8 cellular contexts compared by ENCODE assay signal in the genomic region with DNA sequence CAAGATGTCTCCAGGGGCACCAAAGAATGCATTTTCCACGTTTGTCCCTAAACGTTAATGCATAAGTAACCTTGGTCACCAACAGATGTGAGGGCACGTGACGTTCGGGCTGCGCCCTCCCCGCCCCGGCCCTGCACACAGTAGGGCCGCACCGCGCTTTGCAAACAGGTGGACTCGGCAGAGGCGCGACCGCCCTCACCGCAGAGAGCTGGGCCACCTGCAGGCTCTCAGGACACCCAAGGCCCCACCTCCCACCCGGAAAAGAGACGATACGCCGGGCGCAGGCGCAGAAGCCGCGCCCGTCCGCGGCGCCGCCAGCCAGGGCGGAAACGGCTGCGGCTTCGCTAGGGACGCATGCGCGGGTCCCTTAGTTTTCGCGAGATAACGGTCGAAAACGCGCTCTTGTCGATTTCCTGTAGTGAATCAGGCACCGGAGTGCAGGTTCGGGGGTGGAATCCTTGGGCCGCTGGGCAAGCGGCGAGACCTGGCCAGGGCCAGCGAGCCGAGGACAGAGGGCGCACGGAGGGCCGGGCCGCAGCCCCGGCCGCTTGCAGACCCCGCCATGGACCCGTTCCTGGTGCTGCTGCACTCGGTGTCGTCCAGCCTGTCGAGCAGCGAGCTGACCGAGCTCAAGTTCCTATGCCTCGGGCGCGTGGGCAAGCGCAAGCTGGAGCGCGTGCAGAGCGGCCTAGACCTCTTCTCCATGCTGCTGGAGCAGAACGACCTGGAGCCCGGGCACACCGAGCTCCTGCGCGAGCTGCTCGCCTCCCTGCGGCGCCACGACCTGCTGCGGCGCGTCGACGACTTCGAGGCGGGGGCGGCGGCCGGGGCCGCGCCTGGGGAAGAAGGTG. TPM values are rescaled to one million over a fixed set of nuclear protein-coding genes. Genes with fewer than 3 reads are reported as not detected.
A peak's percentile ranks its signal among the peaks of the same experiment; 100 is the strongest.
DNase-seq lines count a peak whose midpoint lies in the region; ATAC-seq, FAIRE-seq and TF ChIP-seq lines count a peak whose summit lies in the region.

A gene with protein sequence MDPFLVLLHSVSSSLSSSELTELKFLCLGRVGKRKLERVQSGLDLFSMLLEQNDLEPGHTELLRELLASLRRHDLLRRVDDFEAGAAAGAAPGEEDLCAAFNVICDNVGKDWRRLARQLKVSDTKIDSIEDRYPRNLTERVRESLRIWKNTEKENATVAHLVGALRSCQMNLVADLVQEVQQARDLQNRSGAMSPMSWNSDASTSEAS (plus strand): TSS at position 399 of the 851 bp plus-strand sequence. CDS start 164 bp downstream, at position 563.

- peak within 1 kb of the TSS; percentile 95 for H4K91ac ChIP-seq in IMR-90 (ENCODE audit: insufficient read depth, low read depth, low read length)

- peak within 1 kb of the TSS; percentile 99 for H3K4me3 Mint-ChIP-seq in activated T-cell treated with anti-CD3 and anti-CD28 coated beads, Interleukin-2, amount 50 U/mL, for 4 hours

- CTCF ChIA-PET in IMR-90 (lab: Yijun Ruan, JAX) = no interaction called here
- CTCF ChIA-PET in PC-9 (lab: Charles Lee) = interaction anchor here (0.7 kb wide), 1 partner anchor 1223 kb away, joined by 15 read pairs; no protein-coding TSS in a partner anchor

- no TSS peak for BruUV-seq in IMR-90 (replicated peaks; lab: Mats Ljungman, UMichigan)
- BruUV-seq in PC-9 (replicated peaks; lab: Mats Ljungman, UMichigan) = no TSS peak

- peak within 1 kb of the TSS; percentile 90 for H2BK5ac ChIP-seq in IMR-90 (ENCODE audit: low read depth, low read length, poor library complexity, severe bottlenecking)

- H2AK9ac ChIP-seq in IMR-90 (replicated peaks; ENCODE audit: low read depth, low read length, poor library complexity) = peak within 1 kb of the TSS; percentile 97

- peaks cover 2% of the 10 kb centered on the region for H3K27me3 Mint-ChIP-seq in activated T-cell treated with anti-CD3 and anti-CD28 coated beads, Interleukin-2, amount 50 U/mL, for 4 hours (ENCODE audit: low read depth)

- H3K27me3 ChIP-seq in IMR-90 (ENCODE audit: control insufficient read depth, insufficient read depth, low read length) (no peaks in the 10 kb centered on the region), PC-9 (ENCODE audit: insufficient read depth, low read depth) (no peaks in the 10 kb centered on the region), esophagus muscularis mucosa (peaks cover 0 to 12% (median 0%) of the 10 kb centered on the region in 4 donors)

- TF ChIP-seq CTCF in D721Med (IDR thresholded peaks at IDR 0.05; ENCODE audit: insufficient read depth, missing control alignments) (no peak), IMR-90 (conservative IDR thresholded peaks at IDR 0.05; ENCODE audit: low read depth, low read length) (no peak), PC-9 (conservative IDR thresholded peaks at IDR 0.05) (no peak), esophagus muscularis mucosa (IDR thresholded peaks at IDR 0.05) (peak in 1 of 3 experiments; percentile 11)

- FAIRE-seq in D721Med (lab: Jason Lieb, UNC) = no peak

- peaks cover 43% of the 10 kb centered on the region for H4K20me1 ChIP-seq in IMR-90 (ENCODE audit: insufficient read depth, low read length)
- H4K20me1 ChIP-seq in PC-9 (ENCODE audit: insufficient read depth) = peaks cover 41% of the 10 kb centered on the region

- peak within 1 kb of the TSS; percentile 98 for H4K5ac ChIP-seq in IMR-90 (ENCODE audit: low read depth, low read length)

- H3F3A ChIP-seq in PC-9 (ENCODE audit: insufficient read depth, low read depth) = peaks cover 52% of the 10 kb centered on the region

- ATAC-seq in GM21447 (IDR thresholded peaks at IDR 0.05; ENCODE audit: unreplicated experiment) (peak; percentile 62), IMR-90 (ENCODE audit: low read depth) (peak; percentile 73)
- ATAC-seq in activated T-cell treated with anti-CD3 and anti-CD28 coated beads, Interleukin-2, amount 50 U/mL, for 4 hours = peak; percentile 71 to 75

- H3K4me3 ChIP-seq in IMR-90 (ENCODE audit: insufficient read depth, low read depth, low read length) = peak within 1 kb of the TSS; percentile 66
- H3K4me3 ChIP-seq in PC-9 = peak within 1 kb of the TSS; percentile 78
- H3K4me3 ChIP-seq in esophagus muscularis mucosa = peak within 1 kb of the TSS; percentile 79 to 96 (median 92)

- H3K79me2 ChIP-seq in PC-9 (ENCODE audit: low read depth) = peaks cover 48% of the 10 kb centered on the region

- H2AK5ac ChIP-seq in IMR-90 (ENCODE audit: low read depth, low read length) = peak within 1 kb of the TSS; percentile 92

- intact Hi-C loops in IMR-90 (cut with micrococcal nuclease) (loop anchor here (2.0 to 10.0 kb wide), 4 partner anchors 68 to 214 kb away; a partner anchor contains a TSS), PC-9 (cut with micrococcal nuclease; ENCODE audit: unreplicated experiment) (loop anchor here (1.0 to 5.0 kb wide), 4 partner anchors 39 to 194 kb away; a partner anchor contains a TSS), esophagus muscularis mucosa (cut with DNase I) (loop anchor here (5.0 kb wide), 1 partner anchor 199 kb away; no protein-coding TSS in a partner anchor)

- H2BK15ac ChIP-seq in IMR-90 (ENCODE audit: low read depth, low read length) = peak within 1 kb of the TSS; percentile 46; the same call in 2 of the 3 replicates

- peak within 1 kb of the TSS; percentile 70 for H3K18ac ChIP-seq in IMR-90 (ENCODE audit: low read depth, low read length)

- peak within 1 kb of the TSS; percentile 99 for H3K14ac ChIP-seq in IMR-90 (replicated peaks; ENCODE audit: low read depth, low read length)

- H3K23ac ChIP-seq in IMR-90 (ENCODE audit: low read depth, low read length) = peak within 1 kb of the TSS; percentile 98

- peak; percentile 85 for TF ChIP-seq POLR2A in IMR-90 (IDR thresholded peaks at IDR 0.05; ENCODE audit: low read depth, low read length)
- TF ChIP-seq POLR2A in esophagus muscularis mucosa (IDR thresholded peaks at IDR 0.05; ENCODE audit: low read depth) = peak; percentile 52

- H2AFZ ChIP-seq in IMR-90 (replicated peaks; ENCODE audit: low read length, poor library complexity) = peak within 1 kb of the TSS; percentile 99
- H2AFZ ChIP-seq in PC-9 = peak within 1 kb of the TSS; percentile 81

- H3K4me2 ChIP-seq in IMR-90 (ENCODE audit: low read depth, low read length) (peak within 1 kb of the TSS; percentile 98), PC-9 (peak within 1 kb of the TSS; percentile 83)

- peak within 1 kb of the TSS; percentile 90 for H3K56ac ChIP-seq in IMR-90 (ENCODE audit: extremely low read depth, insufficient read depth, low read length)

- peak within 1 kb of the TSS; percentile 64; the same call in 1 of the 2 replicates for H2BK20ac ChIP-seq in IMR-90 (ENCODE audit: low read depth, low read length)

- H3K36me3 ChIP-seq in IMR-90 (ENCODE audit: control insufficient read depth, insufficient read depth, low read length) = peaks cover 28% of the 10 kb centered on the region
- peaks cover 26% of the 10 kb centered on the region for H3K36me3 ChIP-seq in PC-9 (ENCODE audit: low read depth)
- peaks cover 9 to 35% (median 28%) of the 10 kb centered on the region in 4 donors for H3K36me3 ChIP-seq in esophagus muscularis mucosa

- H2BK120ac ChIP-seq in IMR-90 (ENCODE audit: low read depth, low read length) = peak within 1 kb of the TSS; percentile 72

- H4K8ac ChIP-seq in IMR-90 (ENCODE audit: low read depth in 2 of 2, low read length in 2 of 2) = peak within 1 kb of the TSS; percentile 92 to 99

- peaks cover 15 to 48% of the 10 kb centered on the region in 2 experiments; a peak in 3 of 4 replicates for H3K79me1 ChIP-seq in IMR-90 (ENCODE audit: low read depth in 1 of 2, low read length in 2 of 2)

- H3K9me2 ChIP-seq in PC-9 (ENCODE audit: insufficient read depth) = no peaks in the 10 kb centered on the region

- H3K36me3 Mint-ChIP-seq in activated T-cell treated with anti-CD3 and anti-CD28 coated beads, Interleukin-2, amount 50 U/mL, for 4 hours (ENCODE audit: insufficient read depth) = peaks cover 15% of the 10 kb centered on the region

- dilution Hi-C loops in IMR-90 (cut with HindIII; ENCODE audit: low sequenced_read_pairs, unreplicated experiment) = no loop called here

- peak within 1 kb of the TSS; percentile 94 for H3K27ac ChIP-seq in IMR-90 (ENCODE audit: insufficient read depth, low read length)
- peak within 1 kb of the TSS; percentile 73 for H3K27ac ChIP-seq in PC-9
- peak within 1 kb of the TSS; percentile 85 to 96 (median 91) for H3K27ac ChIP-seq in esophagus muscularis mucosa (replicated peaks in 1 of 4)

- H3K4me1 Mint-ChIP-seq in activated T-cell treated with anti-CD3 and anti-CD28 coated beads, Interleukin-2, amount 50 U/mL, for 4 hours (ENCODE audit: low read depth) = peaks cover 38% of the 10 kb centered on the region

- H3K9me1 ChIP-seq in IMR-90 (ENCODE audit: insufficient read depth, low read length) = peaks cover 19% of the 10 kb centered on the region

- DNase-seq in D721Med (ENCODE audit: insufficient read length, low spot score) (peak; percentile 79), IMR-90 (peak; percentile 92), PC-9 (peak; percentile 89 to 94), esophagus muscularis mucosa (ENCODE audit: extremely low spot score) (peak; percentile 96), myocyte (ENCODE audit: low read depth) (peak; percentile 96)
- peak; percentile 86 for DNase-seq in activated T-cell treated with anti-CD3 and anti-CD28 coated beads, Interleukin-2, amount 50 U/mL, for 4 hours
- peak; percentile 86 to 87 for DNase-seq in stimulated activated CD8-positive, alpha-beta memory T cell treated with anti-CD3 and anti-CD28 coated beads, Interleukin-7, amount 100 ng/mL, for 4 hours (ENCODE audit: low read depth in 2 of 2)

- in situ Hi-C loops in IMR-90 (cut with MboI; ENCODE audit: low sequenced_read_pairs) = no loop called here

- no peak for TF ChIP-seq EP300 in esophagus muscularis mucosa (IDR thresholded peaks at IDR 0.05)

- H3K4me1 ChIP-seq in IMR-90 (ENCODE audit: control insufficient read depth, insufficient read depth, low read length) (peaks cover 3% of the 10 kb centered on the region; the same call in 1 of the 2 replicates), PC-9 (replicated peaks; ENCODE audit: insufficient read depth) (peaks cover 19% of the 10 kb centered on the region), esophagus muscularis mucosa (peaks cover 22 to 39% (median 25%) of the 10 kb centered on the region in 4 donors)

- WGBS in IMR-90 (ENCODE audit: extremely low coverage in 2 of 2, insufficient read length in 1 of 2), 2 experiments = 0% methylated on average over 39 of the region's 91 CpGs; no CpG with 5 or more reads in 1 of the 2 experiments
- 0% methylated on average over 31 of the region's 91 CpGs for WGBS in esophagus muscularis mucosa

- POLR2A ChIA-PET in IMR-90 (lab: Charles Lee; ENCODE audit: unreplicated experiment) = no interaction called here
- POLR2A ChIA-PET in PC-9 (lab: Charles Lee; ENCODE audit: unreplicated experiment) = interaction anchor here (0.6 to 0.8 kb wide), 2 partner anchors 260 to 495 kb away, joined by 3 to 6 read pairs; no protein-coding TSS in a partner anchor

- peak within 1 kb of the TSS; percentile 96 for H3K9ac ChIP-seq in IMR-90 (ENCODE audit: low read depth, low read length)

- TF ChIP-seq RAD21 in IMR-90 (IDR thresholded peaks at IDR 0.05; ENCODE audit: low read length) = no peak

- no peaks in the 10 kb centered on the region for H3K9me3 ChIP-seq in IMR-90 (ENCODE audit: control insufficient read depth, insufficient read depth, low read length)
- H3K9me3 ChIP-seq in PC-9 (ENCODE audit: insufficient read depth, low read depth) = no peaks in the 10 kb centered on the region
- H3K9me3 ChIP-seq in esophagus muscularis mucosa = no peaks in the 10 kb centered on the region

- peak within 1 kb of the TSS; percentile 96 for H3K4ac ChIP-seq in IMR-90 (ENCODE audit: low read depth, low read length)

- H3K9me3 Mint-ChIP-seq in activated T-cell treated with anti-CD3 and anti-CD28 coated beads, Interleukin-2, amount 50 U/mL, for 4 hours = no peaks in the 10 kb centered on the region

RNA-seq across cellular contexts. Expression of the gene that starts here (rescaled TPM):
- total RNA-seq in IMR-90 (2012; rRNA removed) (44.4 and 47.2 TPM in 2 replicates), PC-9 (2021) (47.8 and 50.5 TPM in 2 replicates), esophagus muscularis mucosa (10 to 100 TPM; 14.5 to 33.3 (median 21.5) TPM), myocyte (15.3 and 16.5 TPM in 2 replicates)
- 33.8 and 38.1 TPM in 2 replicates for polyA plus RNA-seq in IMR-90 (2012; rRNA removed)
- polyA plus RNA-seq in IMR-90 (2012; cell fraction: cytosol; rRNA removed) = 27.3 and 43.5 TPM in 2 replicates
- polyA plus RNA-seq in IMR-90 (2012; cell fraction: nucleus; rRNA removed; ENCODE audit: low replicate concordance) = 13.3 and 24.4 TPM in 2 replicates
- total RNA-seq in activated T-cell treated with anti-CD3 and anti-CD28 coated beads, Interleukin-2, amount 50 U/mL, for 4 hours = 10 to 100 TPM; 34.7 to 41.7 (median 38.6) TPM
- 36.1 TPM for polyA plus RNA-seq in myocyte (2012)

Comparison
In these comparisons a context has a peak if more than half of its experiments do, and no peak if none do; other contexts are left out.
1. Peak in every context shown above with its lines: DNase-seq, ATAC-seq, H3K4me3 ChIP-seq and H3K27ac ChIP-seq.